ENCODE assay signal across 21 cellular contexts in the genomic region with DNA sequence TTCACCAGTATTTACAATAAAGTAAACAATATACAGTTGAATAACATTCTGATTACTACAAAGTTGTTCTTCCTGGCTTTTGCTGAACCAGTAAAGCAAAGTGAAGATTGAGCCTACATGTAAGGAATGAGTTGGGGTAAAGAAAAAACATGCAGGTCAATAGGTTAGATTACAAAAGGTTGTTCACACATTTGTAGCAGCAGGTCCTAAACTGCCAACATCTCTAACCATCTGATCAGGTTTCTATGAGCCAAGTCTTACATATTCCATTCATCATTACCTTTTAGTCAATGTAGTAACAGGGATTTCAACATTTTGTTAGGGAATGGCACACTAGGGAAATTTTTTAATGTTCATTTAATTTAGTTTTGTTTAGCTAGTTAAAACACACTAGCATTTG. TPM values are rescaled to one million over a fixed set of nuclear protein-coding genes. Genes with fewer than 3 reads are reported as not detected.
A peak's percentile ranks its signal among the peaks of the same experiment; 100 is the strongest.
DNase-seq lines count a peak whose midpoint lies in the region; ATAC-seq, FAIRE-seq and TF ChIP-seq lines count a peak whose summit lies in the region.
"Had no signal": no experiment of that assay in that cellular context is flagged by ENCODE, and none has a peak within 500 bp of the region (broad histone marks: within the 10 kb centered on the region; RNA-seq: fewer than 3 reads in every experiment).

No MANE protein-coding gene starts in this region.

- no peaks in the 10 kb centered on the region for H3K27me3 ChIP-seq in small intestine (ENCODE audit: control insufficient read depth in 2 of 2, insufficient read depth in 2 of 2, low read length in 2 of 2)

- H3K4me3 ChIP-seq in epithelial cell of esophagus (ENCODE audit: low read length) (no peak overlapping the region), small intestine (ENCODE audit: low read depth in 1 of 2, low read length in 2 of 2) (no peak overlapping the region)
- H3K4me3 ChIP-seq: K562 had no signal

- FAIRE-seq in GM12892 (lab: Jason Lieb, UNC) (peak; percentile 51), small intestine (lab: Jason Lieb, UNC) (peak; percentile 59)
- FAIRE-seq: HepG2, K562 had no signal

- DNase-seq in GM12892 (ENCODE audit: insufficient read length): no peak
- peak; percentile 13 for DNase-seq in NCI-H226
- peak; percentile 59 for DNase-seq in epithelial cell of esophagus (ENCODE audit: low read depth)
- no peak for DNase-seq in small intestine
- DNase-seq in NK-92 treated with Interleukin-12 subunit alpha and Interleukin-12 subunit beta, amount 100 ng/mL, for 24 hours (lab: John Stamatoyannopoulos, UW): no peak
- no peak for DNase-seq in NCI-H146 (lab: John Stamatoyannopoulos, UW)
- DNase-seq: C1 segment of cervical spinal cord; Caco-2; CD4-positive, alpha-beta memory T cell; DMS 273 treated with DMSO at 0.1 percent for 48 hours; DMS79; EL; NCI-H1105; NCI-H2081; NCI-H2227 treated with DMSO at 0.1 percent for 48 hours; SHP77 treated with DMSO at 0.1 percent for 48 hours had no signal

- TF ChIP-seq CTCF in epithelial cell of esophagus (IDR thresholded peaks at IDR 0.05; ENCODE audit: insufficient read depth, low read depth, low read length, missing control alignments): no peak

- no peak for TF ChIP-seq POLR2A in GM12892 (IDR thresholded peaks at IDR 0.05; ENCODE audit: low read depth, low read length)

- no peaks in the 10 kb centered on the region for H3K9me3 ChIP-seq in small intestine (ENCODE audit: control insufficient read depth, low read depth)
- H3K9me3 ChIP-seq: Caco-2 had no signal

- ATAC-seq in HG02759 (IDR thresholded peaks at IDR 0.05; ENCODE audit: unreplicated experiment): no peak
- ATAC-seq: HepG2, Panc1 had no signal

- no peaks in the 10 kb centered on the region for H3K36me3 ChIP-seq in small intestine (ENCODE audit: control insufficient read depth in 2 of 2, insufficient read depth in 2 of 2, low read length in 2 of 2)

- H3K4me1 ChIP-seq in small intestine (ENCODE audit: control insufficient read depth in 2 of 2, insufficient read depth in 1 of 2, low read depth in 1 of 2, low read length in 1 of 2): peaks cover 0 to 7% of the 10 kb centered on the region in 2 donors
- H3K4me1 ChIP-seq: Caco-2 had no signal

- H3K27ac ChIP-seq in small intestine (ENCODE audit: low read depth in 1 of 2, low read length in 1 of 2): no peak overlapping the region
- H3K27ac ChIP-seq: RWPE1 had no signal

RNA-seq across cellular contexts. Expression of a gene that starts 9.3 kb away (rescaled TPM):
- polyA plus RNA-seq in GM12892 (2012; ENCODE audit: missing spikeins): 34.9 TPM
- polyA plus RNA-seq in small intestine: 10 to 100 TPM in 2 of 3 donors, 1 to 10 TPM in 1; 2.7 to 16.9 (median 11.3) TPM
- polyA plus RNA-seq: HepG2 had no signal

RNA-seq across cellular contexts. Expression of a gene that starts 59.5 kb away (rescaled TPM):
- polyA plus RNA-seq in GM12892 (2012; ENCODE audit: missing spikeins): not detected
- under 1 TPM; under 0.01 to 0.66 (median under 0.01) TPM for polyA plus RNA-seq in small intestine
- polyA plus RNA-seq: CD4-positive, alpha-beta memory T cell; HepG2 had no signal

Comparison
In these comparisons a context has a peak if more than half of its experiments do, and no peak if none do; other contexts are left out.
1. DNase-seq: peak in NCI-H226 (single experiment) and epithelial cell of esophagus (single experiment); none in GM12892 (single experiment), small intestine (single experiment), NK-92 treated with Interleukin-12 subunit alpha and Interleukin-12 subunit beta, amount 100 ng/mL, for 24 hours (single experiment) and NCI-H146 (single experiment).